In genomic region chr11:107808526-107808925, GRCh38 we compare ENCODE assay signal across 1 cellular context.
TF ChIP-seq lines count a peak whose summit lies in the region.

No MANE protein-coding gene starts in this region.

TF ChIP-seq in WTC11, 78 proteins besides CTCF, POLR2A, EP300 and RAD21 (continued from another document):
- no peak for TF ChIP-seq ZNF512 (CRISPR knock-in tag; IDR thresholded peaks at IDR 0.05; ENCODE audit: borderline replicate concordance)
